ENCODE assay signal across 1 cellular context in genomic region chr1:116112388-116113140, GRCh38.
A peak's percentile ranks its signal among the peaks of the same experiment; 100 is the strongest.
TF ChIP-seq lines count a peak whose summit lies in the region.

No MANE protein-coding gene starts in this region.

TF ChIP-seq in HepG2, 621 proteins besides CTCF, POLR2A, EP300 and RAD21 (continued from another document):
- TF ChIP-seq TFDP2 (CRISPR knock-in tag; IDR thresholded peaks at IDR 0.05) = no peak
- no peak for TF ChIP-seq SMC3 (IDR thresholded peaks at IDR 0.05; ENCODE audit: low read length)
- TF ChIP-seq CHD4 (IDR thresholded peaks at IDR 0.05; ENCODE audit: borderline replicate concordance, low read length) = 0 out of 2 replicates have a peak, but pooled peaks have one; percentile 67
- TF ChIP-seq MIER2 (CRISPR knock-in tag; IDR thresholded peaks at IDR 0.05) = no peak
- no peak for TF ChIP-seq ZNF710 (CRISPR knock-in tag; IDR thresholded peaks at IDR 0.05; ENCODE audit: borderline replicate concordance)
- peak; percentile 53 for TF ChIP-seq RCOR2 (CRISPR knock-in tag; IDR thresholded peaks at IDR 0.05)
- no peak for TF ChIP-seq TEF (CRISPR knock-in tag; IDR thresholded peaks at IDR 0.05)
- TF ChIP-seq FIP1L1 (IDR thresholded peaks at IDR 0.05; ENCODE audit: borderline replicate concordance, insufficient read depth, low read depth, low read length) = no peak
- TF ChIP-seq GRHL1 (CRISPR knock-in tag; conservative IDR thresholded peaks at IDR 0.05) = no peak
- TF ChIP-seq MTF1 (CRISPR knock-in tag; IDR thresholded peaks at IDR 0.05) = no peak
- no peak for TF ChIP-seq POLR2AphosphoS5 (IDR thresholded peaks at IDR 0.05; ENCODE audit: low read depth, low read length)
- TF ChIP-seq ZNF607 (CRISPR knock-in tag; IDR thresholded peaks at IDR 0.05; ENCODE audit: borderline replicate concordance) = no peak
- no peak for TF ChIP-seq KLF16 (CRISPR knock-in tag; IDR thresholded peaks at IDR 0.05)
- TF ChIP-seq ZFP82 (CRISPR knock-in tag; IDR thresholded peaks at IDR 0.05; ENCODE audit: borderline replicate concordance) = no peak
- no peak for TF ChIP-seq ZNF597 (CRISPR knock-in tag; IDR thresholded peaks at IDR 0.05)
- no peak for TF ChIP-seq GTF2F1 (IDR thresholded peaks at IDR 0.05; ENCODE audit: low read length)
- no peak for TF ChIP-seq ZNF562 (CRISPR knock-in tag; IDR thresholded peaks at IDR 0.05; ENCODE audit: borderline replicate concordance)
- TF ChIP-seq JDP2 (CRISPR knock-in tag; IDR thresholded peaks at IDR 0.05; ENCODE audit: borderline replicate concordance) = no peak
- TF ChIP-seq ZNF629 (CRISPR knock-in tag; conservative IDR thresholded peaks at IDR 0.05) = peak; percentile 85
- TF ChIP-seq ZNF569 (CRISPR knock-in tag; IDR thresholded peaks at IDR 0.05; ENCODE audit: borderline replicate concordance) = no peak
- no peak for TF ChIP-seq BRF2 (CRISPR knock-in tag; IDR thresholded peaks at IDR 0.05)
- no peak for TF ChIP-seq NCOA5 (CRISPR knock-in tag; IDR thresholded peaks at IDR 0.05)
- no peak for TF ChIP-seq ZNF557 (CRISPR knock-in tag; IDR thresholded peaks at IDR 0.05)
- TF ChIP-seq TFDP1 (CRISPR knock-in tag; IDR thresholded peaks at IDR 0.05; ENCODE audit: borderline replicate concordance) = no peak
- no peak for TF ChIP-seq SMAD1 (CRISPR knock-in tag; IDR thresholded peaks at IDR 0.05; ENCODE audit: borderline replicate concordance, low read depth)
TF ChIP-seq in HepG2: peak in this region for 4.
